9 cellular contexts compared by ENCODE assay signal in genomic region chr11:61477734-61478148, GRCh38. TPM values are rescaled to one million over a fixed set of nuclear protein-coding genes. Genes with fewer than 3 reads are reported as not detected.
DNase-seq lines count a peak whose midpoint lies in the region; ATAC-seq, FAIRE-seq and TF ChIP-seq lines count a peak whose summit lies in the region.
"Had no signal": no experiment of that assay in that cellular context is flagged by ENCODE, and none has a peak within 500 bp of the region (broad histone marks: within the 10 kb centered on the region; RNA-seq: fewer than 3 reads in every experiment).

No MANE protein-coding gene starts in this region.

- H3K4me2 ChIP-seq in H1 (ENCODE audit: insufficient read depth in 1 of 2, low read depth in 2 of 2, low read length in 2 of 2), result peak overlapping the region in 1 of 2 experiments; percentile 52; a peak in 2 of 4 replicates
- H3K4me2 ChIP-seq in neural cell (ENCODE audit: low read length), result no peak overlapping the region

- H3K4me1 ChIP-seq in H1 (replicated peaks in 1 of 4; ENCODE audit: control insufficient read depth in 3 of 4, insufficient read depth in 4 of 4, low read length in 3 of 4), result peaks cover 0 to 16% (median 8%) of the 10 kb centered on the region in 4 experiments; a peak in 5 of 7 replicates

- peak overlapping the region; percentile 76; the same call in 1 of the 2 replicates for H2BK12ac ChIP-seq in H1 (ENCODE audit: low read depth, low read length)

- H4K5ac ChIP-seq in H1 (ENCODE audit: insufficient read length, low read depth, low read length), result no peak overlapping the region

- H3K27ac ChIP-seq in H1 (ENCODE audit: low read depth, low read length) (no peak overlapping the region), neural cell (ENCODE audit: low read length) (no peak overlapping the region)

- H3K4me3 ChIP-seq in H1 (ENCODE audit: extremely low read depth in 1 of 4, insufficient read depth in 2 of 4, low read depth in 3 of 4, low read length in 4 of 4), result no peak overlapping the region
- H3K4me3 ChIP-seq in neural cell (ENCODE audit: low read length), result no peak overlapping the region

- no peaks in the 10 kb centered on the region for H3K79me1 ChIP-seq in H1 (ENCODE audit: low read depth, low read length)

- H3K9me3 ChIP-seq in H1 (ENCODE audit: insufficient read depth in 2 of 2, low read depth in 1 of 2, low read length in 1 of 2) (no peaks in the 10 kb centered on the region), neural cell (ENCODE audit: low read length) (no peaks in the 10 kb centered on the region)

- H3K4ac ChIP-seq in H1 (replicated peaks; ENCODE audit: insufficient read length, low read depth, low read length), result peak overlapping the region; percentile 63

- H2BK20ac ChIP-seq in H1 (ENCODE audit: low read length), result no peak overlapping the region

- H3K9me3 Mint-ChIP-seq in activated CD8-positive, alpha-beta T cell treated with anti-CD3 and anti-CD28 coated beads for 36 hours, result no peaks in the 10 kb centered on the region

- H3K79me2 ChIP-seq in H1 (ENCODE audit: control insufficient read depth in 1 of 2, insufficient read depth in 2 of 2, low read length in 2 of 2) (no peaks in the 10 kb centered on the region), neural cell (replicated peaks; ENCODE audit: insufficient read depth, low read length) (no peaks in the 10 kb centered on the region)

- no peaks in the 10 kb centered on the region for H3K9me2 ChIP-seq in neural cell (ENCODE audit: insufficient read depth, low read length)

- no peak overlapping the region for H2AK5ac ChIP-seq in H1 (ENCODE audit: low read depth, low read length)

- peak; percentile 94 for TF ChIP-seq CTCF in activated CD8-positive, alpha-beta T cell treated with anti-CD3 and anti-CD28 coated beads for 36 hours (IDR thresholded peaks at IDR 0.05)
- TF ChIP-seq CTCF in H1 (IDR thresholded peaks at IDR 0.05; ENCODE audit: control extremely low read depth in 1 of 3, insufficient read depth in 1 of 3, low read depth in 1 of 3, low read length in 3 of 3), result peak; percentile 78 to 97 (median 89)
- peak; percentile 97 for TF ChIP-seq CTCF in neural cell (IDR thresholded peaks at IDR 0.05; ENCODE audit: poor library complexity, severe bottlenecking)

- intact Hi-C loops in activated CD8-positive, alpha-beta T cell treated with anti-CD3 and anti-CD28 coated beads for 36 hours (cut with micrococcal nuclease), result loop anchor here (2.0 to 5.0 kb wide), 2 partner anchors 39 to 150 kb away; no protein-coding TSS in a partner anchor

- FAIRE-seq in H1 (lab: Jason Lieb, UNC), result peak; percentile 45

- H3K36me3 ChIP-seq in H1 (ENCODE audit: control insufficient read depth in 2 of 4, insufficient read depth in 4 of 4, low read length in 3 of 4) (no peaks in the 10 kb centered on the region), neural cell (ENCODE audit: insufficient read depth, low read length) (no peaks in the 10 kb centered on the region)

- H3K9ac ChIP-seq in H1 (replicated peaks in 1 of 4; ENCODE audit: extremely low read depth in 1 of 4, low read depth in 3 of 4, low read length in 3 of 4) (no peak overlapping the region; a peak in 1 of 7 replicates), neural cell (ENCODE audit: low read length) (peak overlapping the region; percentile 33)

- H2BK15ac ChIP-seq in H1 (ENCODE audit: low read length), result no peak overlapping the region

- peaks cover 6% of the 10 kb centered on the region for H3F3A ChIP-seq in neural cell (ENCODE audit: insufficient read depth, low read length, poor library complexity, severe bottlenecking)

- no peak overlapping the region for H4K8ac ChIP-seq in H1 (ENCODE audit: extremely low read depth, insufficient read depth, low read length)

- peaks cover 0 to 2% of the 10 kb centered on the region in 2 experiments for H4K20me1 ChIP-seq in H1 (replicated peaks in 1 of 2; ENCODE audit: control insufficient read depth in 1 of 2, insufficient read depth in 2 of 2, low read length in 2 of 2)
- H4K20me1 ChIP-seq in neural cell (ENCODE audit: insufficient read depth), result no peaks in the 10 kb centered on the region

- in situ Hi-C loops in KBM-7 (cut with MboI; ENCODE audit: low pct_unique_long_range_greater_than_20kb, low sequenced_read_pairs), result no loop called here

- no peak overlapping the region for H4K91ac ChIP-seq in H1 (replicated peaks; ENCODE audit: insufficient read length, low read length)

- POLR2A ChIA-PET in activated CD8-positive, alpha-beta T cell treated with anti-CD3 and anti-CD28 coated beads for 36 hours (lab: Charles Lee), result interaction anchor here (1.5 to 2.5 kb wide), 2 partner anchors 31 to 39 kb away, joined by 3 to 7 read pairs; partner anchors contain the start of gene LRRC10B
- POLR2A ChIA-PET in H1 (lab: Charles Lee; ENCODE audit: partially characterized antibody), result interaction anchor here (1.2 to 2.8 kb wide), 8 partner anchors 8 to 161 kb away, joined by 3 to 9 read pairs (median 4); partner anchors contain the start of genes CPSF7, LRRC10B and SDHAF2

- H3K23ac ChIP-seq in H1 (ENCODE audit: insufficient read length), result no peak overlapping the region

- 14% methylated on average over 18 of the region's 18 CpGs; no CpG with 5 or more reads in 1 of the 2 experiments for WGBS in H1 (ENCODE audit: extremely low coverage in 1 of 2, insufficient coverage in 1 of 2, insufficient read length in 1 of 2, insufficient replicate concordance in 2 of 2, low coverage in 1 of 2, low lambda C conversion rate in 2 of 2, missing lambda C conversion rate in 1 of 2), 2 experiments

- no peak for TF ChIP-seq POLR2A in H1 (IDR thresholded peaks at IDR 0.05; ENCODE audit: control extremely low read depth in 1 of 2, low read depth in 2 of 2, low read length in 2 of 2)

- peaks cover 2% of the 10 kb centered on the region for H3K27me3 Mint-ChIP-seq in activated CD8-positive, alpha-beta T cell treated with anti-CD3 and anti-CD28 coated beads for 36 hours

- TF ChIP-seq EP300 in H1 (IDR thresholded peaks at IDR 0.05; ENCODE audit: borderline replicate concordance in 1 of 2, low read depth in 2 of 2, low read length in 2 of 2) (no peak), neural cell (conservative IDR thresholded peaks at IDR 0.05; ENCODE audit: poor library complexity, severe bottlenecking) (no peak)

- no peak overlapping the region for H3K27ac Mint-ChIP-seq in activated CD8-positive, alpha-beta T cell treated with anti-CD3 and anti-CD28 coated beads for 36 hours

- CTCF ChIA-PET in activated CD8-positive, alpha-beta T cell treated with anti-CD3 and anti-CD28 coated beads for 36 hours (lab: Charles Lee), result interaction anchor here (0.6 to 16.7 kb wide), 23 partner anchors 9 to 237 kb away, joined by 3 to 253 read pairs (median 5); partner anchors contain the start of gene LRRC10B
- CTCF ChIA-PET in H1 (lab: Charles Lee; ENCODE audit: partially characterized antibody), result interaction anchor here (0.5 to 57.8 kb wide), 34 partner anchors 10 to 1725 kb away, joined by 3 to 2106 read pairs (median 5); partner anchors contain the start of gene LRRC10B

- peak; percentile 64 for ATAC-seq in activated CD8-positive, alpha-beta T cell treated with anti-CD3 and anti-CD28 coated beads for 36 hours

- H3K56ac ChIP-seq in H1 (replicated peaks; ENCODE audit: insufficient read length, low read depth, low read length), result no peak overlapping the region

- peaks cover 15% of the 10 kb centered on the region for H3K4me1 Mint-ChIP-seq in activated CD8-positive, alpha-beta T cell treated with anti-CD3 and anti-CD28 coated beads for 36 hours (ENCODE audit: low read depth)

- H3K27me3 ChIP-seq in H1 (replicated peaks in 1 of 4; ENCODE audit: control insufficient read depth in 3 of 4, extremely low read depth in 1 of 4, insufficient read depth in 3 of 4, low read length in 3 of 4), result no peaks in the 10 kb centered on the region
- H3K27me3 ChIP-seq in neural cell (ENCODE audit: insufficient read depth, low read depth, low read length), result no peaks in the 10 kb centered on the region

- DNase-seq in COLO668 (lab: John Stamatoyannopoulos, UW; ENCODE audit: unreplicated experiment) (peak; percentile 39), KBM-7 (peak; percentile 57), H1 (ENCODE audit: low read depth in 1 of 2, low spot score in 2 of 2) (peak; percentile 47 to 94), superior temporal gyrus (ENCODE audit: extremely low spot score) (peak; percentile 35), DMS114 treated with DMSO at 0.1 percent for 48 hours (lab: John Stamatoyannopoulos, UW; ENCODE audit: unreplicated experiment) (no peak), SIG-M5 (lab: John Stamatoyannopoulos, UW) (no peak)
- DNase-seq in activated CD8-positive, alpha-beta T cell treated with anti-CD3 and anti-CD28 coated beads for 36 hours, result peak; percentile 70

- no peak overlapping the region; the same call in 1 of the 2 replicates for H2AFZ ChIP-seq in H1 (ENCODE audit: low read length)
- H2AFZ ChIP-seq in neural cell (ENCODE audit: low read depth, low read length), result no peak overlapping the region

- H3K14ac ChIP-seq in H1 (ENCODE audit: insufficient read length), result no peak overlapping the region

- H3K23me2 ChIP-seq in H1 (ENCODE audit: low read depth, low read length), result no peaks in the 10 kb centered on the region

- H2BK120ac ChIP-seq in H1 (replicated peaks; ENCODE audit: low read depth, low read length), result no peak overlapping the region

- TF ChIP-seq RAD21 in H1 (IDR thresholded peaks at IDR 0.05 in 1 of 2, conservative IDR thresholded peaks at IDR 0.05 in 1 of 2; ENCODE audit: low read depth in 2 of 2, low read length in 2 of 2) (peak; percentile 94 to 96), neural cell (conservative IDR thresholded peaks at IDR 0.05) (peak; percentile 96)

- no peak overlapping the region for H3K4me3 Mint-ChIP-seq in activated CD8-positive, alpha-beta T cell treated with anti-CD3 and anti-CD28 coated beads for 36 hours

- H2BK5ac ChIP-seq in H1 (ENCODE audit: low read depth, low read length), result no peak overlapping the region

- peaks cover 4% of the 10 kb centered on the region for H3K36me3 Mint-ChIP-seq in activated CD8-positive, alpha-beta T cell treated with anti-CD3 and anti-CD28 coated beads for 36 hours (ENCODE audit: low read depth)

- no peak overlapping the region for H3K18ac ChIP-seq in H1 (ENCODE audit: extremely low read depth, low read length)

RNA-seq across cellular contexts. Expression of gene LRRC10B, which starts 30.8 kb away (rescaled TPM):
- not detected for total RNA-seq in activated CD8-positive, alpha-beta T cell treated with anti-CD3 and anti-CD28 coated beads for 36 hours
- 0.47 and 0.61 TPM in 2 replicates for total RNA-seq in H1 (2021; fragmentation: NEBNext Ultra II Directional; extraction: Animal tissue kit (Norgen Biotek cat#: 25700))
- polyA plus RNA-seq in H1 (2011; rRNA removed), result 0.71 and 1.1 TPM in 2 replicates
- 0.58 TPM for polyA plus RNA-seq in H1 (2011; cell fraction: cytosol; rRNA removed)
- polyA plus RNA-seq in H1 (2011; cell fraction: nucleus; rRNA removed), result 1.1 TPM
- 0.15 to 0.57 TPM (median 0.38 TPM) in 4 replicates for polyA plus RNA-seq in H1 (2012, experiment 1 of 2)
- polyA plus RNA-seq in H1 (2012, experiment 2 of 2), result 0.66 TPM
- 0.51 TPM for polyA plus RNA-seq in H1 (2013, experiment 1 of 2)
- polyA plus RNA-seq in H1 (2013, experiment 2 of 2), result 0.53 TPM
- 0.27 and 0.79 TPM in 2 replicates for polyA minus RNA-seq in H1 (2011; rRNA and poly(A)+ RNA removed)
- polyA minus RNA-seq in H1 (2011; cell fraction: cytosol; rRNA and poly(A)+ RNA removed), result not detected
- 1.2 TPM for polyA minus RNA-seq in H1 (2011; cell fraction: nucleus; rRNA and poly(A)+ RNA removed)
- 12.4 and 14.6 TPM in 2 replicates for polyA plus RNA-seq in neural cell
- polyA minus RNA-seq in neural cell, result 11.8 and 16.1 TPM in 2 replicates
- total RNA-seq: LHCN-M2 had no signal

RNA-seq across cellular contexts. Expression of gene SDHAF2, which starts 47.8 kb away (rescaled TPM):
- 10 to 100 TPM; 33.6 to 35.3 TPM for total RNA-seq in activated CD8-positive, alpha-beta T cell treated with anti-CD3 and anti-CD28 coated beads for 36 hours
- 41.0 and 44.8 TPM in 2 replicates for total RNA-seq in H1 (2021; fragmentation: NEBNext Ultra II Directional; extraction: Animal tissue kit (Norgen Biotek cat#: 25700))
- polyA plus RNA-seq in H1 (2011; rRNA removed) (81.1 and 114 TPM in 2 replicates), neural cell (54.5 and 72.8 TPM in 2 replicates)
- 83.3 TPM for polyA plus RNA-seq in H1 (2011; cell fraction: cytosol; rRNA removed)
- 57.3 TPM for polyA plus RNA-seq in H1 (2011; cell fraction: nucleus; rRNA removed)
- 37.7 to 52.7 TPM (median 50.5 TPM) in 4 replicates for polyA plus RNA-seq in H1 (2012, experiment 1 of 2)
- polyA plus RNA-seq in H1 (2012, experiment 2 of 2), result 45.4 TPM
- 19.4 TPM for polyA plus RNA-seq in H1 (2013, experiment 1 of 2)
- 17.6 TPM for polyA plus RNA-seq in H1 (2013, experiment 2 of 2)
- polyA minus RNA-seq in H1 (2011; rRNA and poly(A)+ RNA removed), result 90.8 and 94.9 TPM in 2 replicates
- polyA minus RNA-seq in H1 (2011; cell fraction: cytosol; rRNA and poly(A)+ RNA removed), result 22.8 TPM
- 72.0 TPM for polyA minus RNA-seq in H1 (2011; cell fraction: nucleus; rRNA and poly(A)+ RNA removed)
- polyA minus RNA-seq in neural cell, result 70.8 and 84.4 TPM in 2 replicates

RNA-seq across cellular contexts. Expression of gene CPSF7, which starts 48.0 kb away (rescaled TPM):
- 100 to 1,000 TPM in 1 of 2 experiments, 10 to 100 TPM in 1; 98.5 to 105 TPM for total RNA-seq in activated CD8-positive, alpha-beta T cell treated with anti-CD3 and anti-CD28 coated beads for 36 hours
- total RNA-seq in H1 (2021; fragmentation: NEBNext Ultra II Directional; extraction: Animal tissue kit (Norgen Biotek cat#: 25700)), result 95.9 and 96.7 TPM in 2 replicates
- polyA plus RNA-seq in H1 (2011; rRNA removed) (122 and 192 TPM in 2 replicates), neural cell (80.2 and 82.5 TPM in 2 replicates)
- polyA plus RNA-seq in H1 (2011; cell fraction: cytosol; rRNA removed), result 73.1 TPM
- polyA plus RNA-seq in H1 (2011; cell fraction: nucleus; rRNA removed), result 165 TPM
- 82.2 to 93.9 TPM (median 85.7 TPM) in 4 replicates for polyA plus RNA-seq in H1 (2012, experiment 1 of 2)
- 63.8 TPM for polyA plus RNA-seq in H1 (2012, experiment 2 of 2)
- 93.6 TPM for polyA plus RNA-seq in H1 (2013, experiment 1 of 2)
- polyA plus RNA-seq in H1 (2013, experiment 2 of 2), result 81.2 TPM
- 117 and 159 TPM in 2 replicates for polyA minus RNA-seq in H1 (2011; rRNA and poly(A)+ RNA removed)
- polyA minus RNA-seq in H1 (2011; cell fraction: cytosol; rRNA and poly(A)+ RNA removed), result 53.3 TPM
- 65.8 TPM for polyA minus RNA-seq in H1 (2011; cell fraction: nucleus; rRNA and poly(A)+ RNA removed)
- 46.7 and 60.4 TPM in 2 replicates for polyA minus RNA-seq in neural cell

Comparison
In these comparisons a context has a peak if more than half of its experiments do, and no peak if none do; other contexts are left out.
1. DNase-seq: peak in COLO668 (single experiment), KBM-7 (single experiment), activated CD8-positive, alpha-beta T cell treated with anti-CD3 and anti-CD28 coated beads for 36 hours (single experiment), H1 (2 of 2) and superior temporal gyrus (single experiment); none in DMS114 treated with DMSO at 0.1 percent for 48 hours (single experiment) and SIG-M5 (single experiment).
2. Peak in every context shown above with its lines, with median percentiles within 50 percentile points of each other: CTCF ChIP-seq.